In the genomic region with DNA sequence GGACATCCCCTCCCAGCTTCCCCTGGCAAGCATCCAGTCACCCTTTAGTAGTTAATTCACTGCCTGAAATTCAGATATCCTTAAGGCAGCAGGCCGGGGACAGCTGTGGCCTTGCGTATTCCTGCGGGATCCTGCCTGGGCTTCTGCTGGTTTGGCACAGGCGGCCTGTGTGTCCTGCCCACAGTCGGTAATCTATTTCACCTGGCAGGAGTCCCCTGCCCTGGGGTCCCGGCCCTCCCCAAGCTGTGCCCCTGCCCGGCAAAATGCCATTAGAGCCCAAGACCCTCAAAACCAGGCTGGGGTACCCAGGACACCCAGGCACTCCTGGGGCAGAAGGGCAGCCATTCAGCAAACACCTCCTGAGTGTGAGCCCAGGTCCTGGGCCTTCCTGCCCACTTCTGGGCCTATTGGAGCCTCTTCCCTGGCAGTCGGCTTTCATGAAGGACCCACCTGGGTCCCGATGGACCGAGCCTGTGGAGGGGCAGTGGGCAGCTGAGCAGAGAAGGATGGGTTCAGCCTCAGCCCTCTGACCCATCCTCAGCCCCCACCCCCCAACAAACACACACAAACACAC, we compare ENCODE assay signal across 19 cellular contexts. TPM values are rescaled to one million over a fixed set of nuclear protein-coding genes. Genes with fewer than 3 reads are reported as not detected.
DNase-seq lines count a peak whose midpoint lies in the region; ATAC-seq, FAIRE-seq and TF ChIP-seq lines count a peak whose summit lies in the region.
"Had no signal": no experiment of that assay in that cellular context is flagged by ENCODE, and none has a peak within 500 bp of the region (broad histone marks: within the 10 kb centered on the region; RNA-seq: fewer than 3 reads in every experiment).

No MANE protein-coding gene starts in this region.

- 88 to 89% methylated on average over 10 of the region's 10 CpGs for WGBS in aorta, 2 donors

- FAIRE-seq in GM12891 (lab: Jason Lieb, UNC): no peak
- FAIRE-seq: colon, GM12878 had no signal

- DNase-seq in stimulated activated CD4-positive, alpha-beta T cell treated with anti-CD3 and anti-CD28 coated beads, Interleukin-15, amount 100 ng/mL, for 24 hours: peak; percentile 0
- no peak for DNase-seq in stimulated activated CD4-positive, alpha-beta T cell treated with anti-CD3 and anti-CD28 coated beads, Interleukin-2, amount 100 ng/mL, for 24 hours
- DNase-seq in coronary artery (ENCODE audit: low spot score) (peak; percentile 67), mucosa of descending colon (peak; percentile 10 to 41 (median 23)), aorta (peak; percentile 34 to 70), GM12891 (ENCODE audit: insufficient read length, low spot score) (no peak), osteocyte (ENCODE audit: extremely low spot score, unreplicated experiment) (no peak)
- DNase-seq: activated CD4-positive, CD25-positive, alpha-beta regulatory T cell; amygdala; esophagus squamous epithelium; hippocampal formation had no signal

- TF ChIP-seq POLR2A in GM12891 (IDR thresholded peaks at IDR 0.05; ENCODE audit: low read depth, low read length): no peak

- no peaks in the 10 kb centered on the region for H3K27me3 ChIP-seq in aorta (ENCODE audit: control insufficient read depth in 1 of 2, insufficient read depth in 2 of 2, low read length in 1 of 2)
- H3K27me3 ChIP-seq: thyroid gland had no signal

- no peaks in the 10 kb centered on the region for H3K9me3 Mint-ChIP-seq in osteocyte (ENCODE audit: unreplicated experiment)
- H3K9me3 Mint-ChIP-seq: T-cell had no signal

- ATAC-seq in mucosa of descending colon: no peak
- no peak for ATAC-seq in aorta (ENCODE audit: low FRiP score)
- no peak for ATAC-seq in HG03175 (IDR thresholded peaks at IDR 0.05; ENCODE audit: unreplicated experiment)
- ATAC-seq: GM12878, T-cell had no signal

- H3K4me3 Mint-ChIP-seq in osteocyte (ENCODE audit: unreplicated experiment): no peak overlapping the region
- H3K4me3 Mint-ChIP-seq: T-cell had no signal

- no peak overlapping the region for H3K27ac Mint-ChIP-seq in osteocyte (ENCODE audit: unreplicated experiment)
- H3K27ac Mint-ChIP-seq: T-cell had no signal

- H3K4me3 ChIP-seq in coronary artery: no peak overlapping the region
- no peak overlapping the region for H3K4me3 ChIP-seq in mucosa of descending colon
- H3K4me3 ChIP-seq in aorta (ENCODE audit: low read length in 2 of 2): no peak overlapping the region
- H3K4me3 ChIP-seq: esophagus squamous epithelium, GM12878, thyroid gland had no signal

- H3K4me1 ChIP-seq in mucosa of descending colon (ENCODE audit: low read depth): peaks cover 6% of the 10 kb centered on the region
- H3K4me1 ChIP-seq in aorta (ENCODE audit: control insufficient read depth in 1 of 2, insufficient read depth in 2 of 2, low read length in 2 of 2): no peaks in the 10 kb centered on the region

- H3K27ac ChIP-seq in coronary artery (peak overlapping the region in 1 of 2 donors; percentile 69), aorta (ENCODE audit: low read depth in 1 of 2, low read length in 2 of 2) (no peak overlapping the region)
- H3K27ac ChIP-seq: neutrophil, thyroid gland had no signal

- peaks cover 9% of the 10 kb centered on the region for H3K4me1 Mint-ChIP-seq in osteocyte (ENCODE audit: unreplicated experiment)

- H3K36me3 ChIP-seq in mucosa of descending colon (ENCODE audit: low read depth) (no peaks in the 10 kb centered on the region), aorta (ENCODE audit: control insufficient read depth in 1 of 2, insufficient read depth in 2 of 2, low read length in 1 of 2) (no peaks in the 10 kb centered on the region)
- H3K36me3 ChIP-seq: esophagus squamous epithelium, neutrophil, thyroid gland had no signal

- intact Hi-C loops in mucosa of descending colon (cut with DNase I, micrococcal nuclease): no loop called here
- intact Hi-C loops in aorta (cut with DNase I): loop anchor here in 1 of 2 donors (5.0 to 10.0 kb wide), 2 partner anchors 75 to 137 kb away; no protein-coding TSS in a partner anchor

- H3K9me3 ChIP-seq in mucosa of descending colon: no peaks in the 10 kb centered on the region
- no peaks in the 10 kb centered on the region for H3K9me3 ChIP-seq in aorta (ENCODE audit: control insufficient read depth, low read length)
- H3K9me3 ChIP-seq: esophagus squamous epithelium, neutrophil, thyroid gland had no signal

- TF ChIP-seq CTCF in coronary artery (IDR thresholded peaks at IDR 0.05): no peak
- TF ChIP-seq CTCF in mucosa of descending colon (IDR thresholded peaks at IDR 0.05): no peak
- no peak for TF ChIP-seq CTCF in osteocyte (IDR thresholded peaks at IDR 0.05)

- H3K36me3 Mint-ChIP-seq in osteocyte (ENCODE audit: unreplicated experiment): no peaks in the 10 kb centered on the region
- H3K36me3 Mint-ChIP-seq: T-cell had no signal

- H3K27me3 Mint-ChIP-seq in osteocyte (ENCODE audit: unreplicated experiment): no peaks in the 10 kb centered on the region

TF ChIP-seq in GM12891, 5 proteins besides CTCF, POLR2A, EP300 and RAD21:
- TF ChIP-seq SPI1 (IDR thresholded peaks at IDR 0.05; ENCODE audit: low read depth, low read length): no peak

RNA-seq across cellular contexts. Expression of a gene that starts 11.6 kb away (rescaled TPM):
- total RNA-seq in mucosa of descending colon: under 1 TPM in 2 of 3 donors, not detected in 1; 0.07 to 0.19 TPM
- under 1 TPM; 0.13 to 0.45 TPM for total RNA-seq in aorta
- polyA plus RNA-seq in aorta: not detected
- not detected for polyA plus RNA-seq in GM12891 (2012; ENCODE audit: low read depth, missing spikeins)
- total RNA-seq in osteocyte: not detected in 2 replicates
- total RNA-seq: esophagus squamous epithelium, GM12878, T-cell, thyroid gland had no signal
- polyA plus RNA-seq: BJ, GM12878 had no signal

RNA-seq across cellular contexts. Expression of a gene that starts 21.8 kb away (rescaled TPM):
- total RNA-seq in mucosa of descending colon: 10 to 100 TPM in 1 of 3 donors, 1 to 10 TPM in 2; 3.3 to 13.2 (median 8.1) TPM
- not detected for total RNA-seq in aorta
- 1 to 10 TPM in 1 of 2 donors, not detected in 1; 5.5 TPM for polyA plus RNA-seq in aorta
- polyA plus RNA-seq in GM12891 (2012; ENCODE audit: low read depth, missing spikeins): not detected
- total RNA-seq in osteocyte: not detected in 2 replicates
- total RNA-seq: GM12878, T-cell had no signal
- polyA plus RNA-seq: BJ had no signal

RNA-seq across cellular contexts. Expression of a gene that starts 49.1 kb away (rescaled TPM):
- 1 to 10 TPM in 2 of 3 donors, under 1 TPM in 1; 0.22 to 4.1 (median 1.0) TPM for total RNA-seq in mucosa of descending colon
- total RNA-seq in aorta: not detected
- polyA plus RNA-seq in aorta: not detected
- not detected for polyA plus RNA-seq in GM12891 (2012; ENCODE audit: low read depth, missing spikeins)
- total RNA-seq in osteocyte: not detected in 2 replicates
- total RNA-seq: esophagus squamous epithelium, lower leg skin, thyroid gland had no signal
- polyA plus RNA-seq: BJ, GM12878 had no signal

Comparison
In these comparisons a context has a peak if more than half of its experiments do, and no peak if none do; other contexts are left out.
1. DNase-seq: peak in stimulated activated CD4-positive, alpha-beta T cell treated with anti-CD3 and anti-CD28 coated beads, Interleukin-15, amount 100 ng/mL, for 24 hours (single experiment), coronary artery (single experiment), mucosa of descending colon (3 of 3) and aorta (2 of 2); none in stimulated activated CD4-positive, alpha-beta T cell treated with anti-CD3 and anti-CD28 coated beads, Interleukin-2, amount 100 ng/mL, for 24 hours (0 of 2), GM12891 (single experiment) and osteocyte (single experiment).